1 cellular context compared by ENCODE assay signal in genomic region chr20:31516651-31517050, GRCh38.
TF ChIP-seq lines count a peak whose summit lies in the region.

No MANE protein-coding gene starts in this region.

TF ChIP-seq in neural cell, 6 proteins besides CTCF, POLR2A, EP300 and RAD21 (continued from another document):
- no peak for TF ChIP-seq POLR2AphosphoS5 (IDR thresholded peaks at IDR 0.05)
